ENCODE assay signal across 14 cellular contexts in the genomic region with DNA sequence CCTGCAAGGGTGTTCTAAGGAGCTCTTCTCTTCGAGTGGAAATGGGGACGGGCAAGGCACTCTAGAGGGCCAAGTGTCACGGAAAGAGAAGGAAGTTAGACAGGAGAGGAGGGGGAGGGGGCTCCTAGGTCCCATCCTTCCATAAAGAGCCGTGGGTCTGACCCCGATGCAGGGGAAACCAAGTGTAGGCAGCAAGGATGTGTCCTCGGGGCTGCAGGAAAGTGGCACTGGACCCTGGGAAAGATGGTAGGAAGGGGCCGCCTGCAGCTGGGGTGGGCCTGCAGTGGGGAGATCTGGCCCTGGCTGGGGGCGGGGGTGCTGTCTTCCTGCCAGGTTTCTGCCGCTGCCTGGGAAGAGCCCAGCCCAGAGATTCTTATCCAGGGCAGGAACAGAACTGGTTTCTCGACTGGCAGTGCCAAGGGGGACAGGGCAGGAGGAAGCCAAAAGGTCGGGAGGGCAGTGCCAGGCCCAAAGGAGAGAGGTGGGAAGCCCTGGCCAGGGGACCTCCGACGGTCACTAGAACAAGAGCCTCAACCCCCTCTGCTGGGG. TPM values are rescaled to one million over a fixed set of nuclear protein-coding genes. Genes with fewer than 3 reads are reported as not detected.
DNase-seq lines count a peak whose midpoint lies in the region; ATAC-seq and TF ChIP-seq lines count a peak whose summit lies in the region.
"Had no signal": no experiment of that assay in that cellular context is flagged by ENCODE, and none has a peak within 500 bp of the region (broad histone marks: within the 10 kb centered on the region; RNA-seq: fewer than 3 reads in every experiment).

No MANE protein-coding gene starts in this region.

- H3K23me2 ChIP-seq in H9 (ENCODE audit: insufficient read length, low read depth, low read length, poor library complexity, severe bottlenecking), result peaks cover 10% of the 10 kb centered on the region

- H4K20me1 ChIP-seq in H9 (ENCODE audit: control insufficient read depth, insufficient read depth, insufficient read length) (no peaks in the 10 kb centered on the region), mammary epithelial cell (ENCODE audit: insufficient read depth, low read length) (no peaks in the 10 kb centered on the region)

- H3K23ac ChIP-seq in H9 (ENCODE audit: insufficient read length, low read depth, low read length) (no peak overlapping the region), neuronal stem cell (ENCODE audit: low read depth, low read length, poor library complexity) (peak overlapping the region; percentile 52)

- H3K18ac ChIP-seq in H9 (ENCODE audit: insufficient read length, low read depth, low read length) (no peak overlapping the region), neuronal stem cell (ENCODE audit: low read length) (peak overlapping the region; percentile 86)

- H3K4me3 Mint-ChIP-seq in H9, result peak overlapping the region; percentile 54 to 75
- H3K4me3 Mint-ChIP-seq: activated naive CD4-positive, alpha-beta T cell treated with anti-CD3 and anti-CD28 coated beads, Interleukin-2, amount 10 ng/mL, durations not matched to agents 7 days and 5 days had no signal

- H3K9me3 ChIP-seq in H9 (ENCODE audit: control insufficient read depth, low read depth, low read length), result no peaks in the 10 kb centered on the region
- H3K9me3 ChIP-seq in mammary epithelial cell (replicated peaks; ENCODE audit: insufficient read depth, low read length), result no peaks in the 10 kb centered on the region
- H3K9me3 ChIP-seq in neuronal stem cell (replicated peaks in 1 of 2; ENCODE audit: control insufficient read depth in 2 of 2, insufficient read depth in 1 of 2, low read depth in 1 of 2, low read length in 2 of 2), result no peaks in the 10 kb centered on the region
- H3K9me3 ChIP-seq in colonic mucosa, result no peaks in the 10 kb centered on the region
- H3K9me3 ChIP-seq: neutrophil, thoracic aorta had no signal

- no peak overlapping the region for H3K56ac ChIP-seq in H9 (ENCODE audit: insufficient read length, low read depth, low read length)

- H4K91ac ChIP-seq in H9 (ENCODE audit: insufficient read length, low read depth, low read length) (no peak overlapping the region), neuronal stem cell (ENCODE audit: low read depth, low read length, poor library complexity) (peak overlapping the region; percentile 66)

- H4K8ac ChIP-seq in H9 (replicated peaks; ENCODE audit: insufficient read length, low read depth, low read length) (no peak overlapping the region), neuronal stem cell (ENCODE audit: low read depth, low read length) (no peak overlapping the region)

- H3T11ph ChIP-seq in H9 (ENCODE audit: low read length), result no peak overlapping the region

- no peaks in the 10 kb centered on the region for H3K79me2 ChIP-seq in H9 (ENCODE audit: insufficient read depth, low read length)
- H3K79me2 ChIP-seq in mammary epithelial cell (ENCODE audit: insufficient read depth, low read length), result no peaks in the 10 kb centered on the region

- no peak overlapping the region for H2BK5ac ChIP-seq in H9 (ENCODE audit: insufficient read length, low read length)
- H2BK5ac ChIP-seq in neuronal stem cell (ENCODE audit: low read length), result peak overlapping the region; percentile 63

- H3K27ac ChIP-seq in H9 (ENCODE audit: insufficient read length, low read depth, low read length) (no peak overlapping the region), mammary epithelial cell (ENCODE audit: insufficient read depth, low read depth, low read length) (no peak overlapping the region), neuronal stem cell (replicated peaks; ENCODE audit: low read length) (peak overlapping the region; percentile 71), colonic mucosa (no peak overlapping the region)
- H3K27ac ChIP-seq: dorsolateral prefrontal cortex, neutrophil, thoracic aorta had no signal

- peaks cover 57 to 69% of the 10 kb centered on the region in 2 experiments for H3K4me1 Mint-ChIP-seq in H9

- H3K36me3 ChIP-seq in mammary epithelial cell (ENCODE audit: insufficient read depth, low read length), result no peaks in the 10 kb centered on the region
- H3K36me3 ChIP-seq in neuronal stem cell (replicated peaks in 1 of 2; ENCODE audit: control insufficient read depth in 2 of 2, insufficient read depth in 2 of 2, low read length in 2 of 2), result no peaks in the 10 kb centered on the region
- no peaks in the 10 kb centered on the region for H3K36me3 ChIP-seq in colonic mucosa
- H3K36me3 ChIP-seq: neutrophil, thoracic aorta had no signal

- peak overlapping the region; percentile 82 to 96 (median 90) for H3K27ac Mint-ChIP-seq in H9
- H3K27ac Mint-ChIP-seq: activated naive CD4-positive, alpha-beta T cell treated with anti-CD3 and anti-CD28 coated beads, Interleukin-2, amount 10 ng/mL, durations not matched to agents 7 days and 5 days; CD4-positive, CD25-positive, alpha-beta regulatory T cell had no signal

- BruUV-seq in mammary epithelial cell (replicated peaks; lab: Mats Ljungman, UMichigan), result no TSS peak

- H3K4me2 ChIP-seq in H9 (ENCODE audit: insufficient read depth, insufficient read length, low read length), result peak overlapping the region; percentile 53
- H3K4me2 ChIP-seq in mammary epithelial cell (ENCODE audit: insufficient read depth, low read depth, low read length), result peak overlapping the region; percentile 53
- peak overlapping the region; percentile 51 for H3K4me2 ChIP-seq in neuronal stem cell (ENCODE audit: insufficient read depth, low read length, poor library complexity, severe bottlenecking)

- H2BK120ac ChIP-seq in H9 (ENCODE audit: low read depth, low read length, poor library complexity, severe bottlenecking) (no peak overlapping the region), neuronal stem cell (ENCODE audit: low read depth, low read length) (peak overlapping the region; percentile 98)

- H3K4me1 ChIP-seq in H9 (ENCODE audit: insufficient read depth, low read length), result peaks cover 17% of the 10 kb centered on the region; the same call in 1 of the 2 replicates
- H3K4me1 ChIP-seq in mammary epithelial cell (ENCODE audit: insufficient read depth, low read length), result peaks cover 41% of the 10 kb centered on the region
- H3K4me1 ChIP-seq in neuronal stem cell (ENCODE audit: control insufficient read depth in 2 of 2, insufficient read depth in 1 of 2, low read depth in 1 of 2, low read length in 2 of 2), result peaks cover 47 to 54% of the 10 kb centered on the region in 2 donors
- H3K4me1 ChIP-seq in colonic mucosa, result peaks cover 7% of the 10 kb centered on the region

- H3K27me3 ChIP-seq in H9 (ENCODE audit: insufficient read depth, low read length) (no peaks in the 10 kb centered on the region), mammary epithelial cell (ENCODE audit: insufficient read depth, low read length) (no peaks in the 10 kb centered on the region), neuronal stem cell (ENCODE audit: control insufficient read depth in 3 of 3, insufficient read depth in 3 of 3, low read depth in 1 of 3, low read length in 3 of 3) (peaks cover 0 to 18% (median 0%) of the 10 kb centered on the region in 3 experiments), colonic mucosa (no peaks in the 10 kb centered on the region)

- CTCF ChIA-PET in mammary epithelial cell (lab: Charles Lee; ENCODE audit: low non-redundant PET), result interaction anchor here (0.6 to 0.7 kb wide), 2 partner anchors 21 to 231 kb away, joined by 3 to 13 read pairs; no protein-coding TSS in a partner anchor

- no peak overlapping the region for H4K5ac ChIP-seq in H9 (ENCODE audit: insufficient read length, low read depth, low read length)

- H3K79me1 ChIP-seq in H9 (ENCODE audit: insufficient read depth, low read depth, low read length, poor library complexity, severe bottlenecking) (no peaks in the 10 kb centered on the region), neuronal stem cell (ENCODE audit: low read depth, low read length) (no peaks in the 10 kb centered on the region)

- H3K14ac ChIP-seq in H9 (ENCODE audit: insufficient read depth, low read length), result peak overlapping the region; percentile 48; the same call in 1 of the 2 replicates
- H3K14ac ChIP-seq in neuronal stem cell (ENCODE audit: low read length), result no peak overlapping the region

- H3K9ac ChIP-seq in H9 (ENCODE audit: extremely low read depth, insufficient read length, low read length) (no peak overlapping the region), mammary epithelial cell (ENCODE audit: insufficient read depth, low read length) (no peak overlapping the region), neuronal stem cell (ENCODE audit: low read depth, low read length, poor library complexity) (peak overlapping the region; percentile 31), colonic mucosa (ENCODE audit: low read depth in 2 of 2, low read length in 2 of 2) (no peak overlapping the region)

- H2AFZ ChIP-seq in H9 (ENCODE audit: low read length) (no peak overlapping the region), mammary epithelial cell (ENCODE audit: low read depth, low read length) (peak overlapping the region; percentile 65), neuronal stem cell (ENCODE audit: low read length) (peak overlapping the region; percentile 67)

- DNase-seq in H9 (no peak), mammary epithelial cell (peak; percentile 48), neuronal stem cell (ENCODE audit: low spot score) (no peak), NCI-H1092 treated with DMSO at 0.1 percent for 48 hours (lab: John Stamatoyannopoulos, UW) (no peak), colonic mucosa (no peak)
- DNase-seq: dorsolateral prefrontal cortex; NCI-H1930; stimulated activated CD4-positive, alpha-beta T cell treated with anti-CD3 and anti-CD28 coated beads, Interleukin-4, amount 100 ng/mL, for 4 hours had no signal

- no peak overlapping the region for H2BK15ac ChIP-seq in H9 (ENCODE audit: low read depth, low read length)
- H2BK15ac ChIP-seq in neuronal stem cell (ENCODE audit: low read length), result peak overlapping the region; percentile 92

- peaks cover 0 to 6% (median 3%) of the 10 kb centered on the region in 3 experiments; a peak in 4 of 7 replicates for H3K36me3 Mint-ChIP-seq in H9 (ENCODE audit: insufficient read depth in 1 of 3, low read depth in 3 of 3)
- H3K36me3 Mint-ChIP-seq: activated naive CD4-positive, alpha-beta T cell treated with anti-CD3 and anti-CD28 coated beads, Interleukin-2, amount 10 ng/mL, durations not matched to agents 7 days and 5 days; CD4-positive, CD25-positive, alpha-beta regulatory T cell had no signal

- in situ Hi-C loops in mammary epithelial cell (cut with MboI; ENCODE audit: low sequenced_read_pairs in 2 of 2), result loop anchor here in 1 of 2 donors (25.0 kb wide), 1 partner anchor 170 kb away; a partner anchor contains a TSS

- H2AK5ac ChIP-seq in H9 (ENCODE audit: insufficient read length, low read length) (no peak overlapping the region), neuronal stem cell (ENCODE audit: low read depth, low read length) (peak overlapping the region; percentile 99)

- H3K4ac ChIP-seq in H9 (ENCODE audit: low read depth, low read length) (no peak overlapping the region), neuronal stem cell (ENCODE audit: low read length) (peak overlapping the region; percentile 80)

- no peak overlapping the region for H3K4me3 ChIP-seq in mammary epithelial cell (replicated peaks in 1 of 3; ENCODE audit: insufficient read depth in 1 of 3, low read depth in 2 of 3, low read length in 3 of 3)
- H3K4me3 ChIP-seq in neuronal stem cell (ENCODE audit: low read length in 2 of 2), result no peak overlapping the region
- no peak overlapping the region for H3K4me3 ChIP-seq in colonic mucosa
- H3K4me3 ChIP-seq: dorsolateral prefrontal cortex, thoracic aorta had no signal

- peaks cover 0 to 5% of the 10 kb centered on the region in 2 experiments; a peak in 1 of 5 replicates for H3K9me3 Mint-ChIP-seq in H9
- H3K9me3 Mint-ChIP-seq: activated naive CD4-positive, alpha-beta T cell treated with anti-CD3 and anti-CD28 coated beads, Interleukin-2, amount 10 ng/mL, durations not matched to agents 7 days and 5 days; CD4-positive, CD25-positive, alpha-beta regulatory T cell had no signal

- dilution Hi-C loops in mammary epithelial cell (cut with HindIII; ENCODE audit: low sequenced_read_pairs), result no loop called here

- H2BK20ac ChIP-seq in H9 (ENCODE audit: low read depth, low read length, poor library complexity, severe bottlenecking), result no peak overlapping the region

- H2BK12ac ChIP-seq in H9 (ENCODE audit: insufficient read length, low read depth, low read length) (no peak overlapping the region), neuronal stem cell (ENCODE audit: low read length) (peak overlapping the region; percentile 95)

- TF ChIP-seq CTCF in H9 (conservative IDR thresholded peaks at IDR 0.05) (no peak), mammary epithelial cell (conservative IDR thresholded peaks at IDR 0.05 in 1 of 2, IDR thresholded peaks at IDR 0.05 in 1 of 2; ENCODE audit: extremely low read depth in 1 of 2, insufficient read depth in 1 of 2, low read depth in 1 of 2, low read length in 2 of 2) (no peak), colonic mucosa (IDR thresholded peaks at IDR 0.05) (no peak)

- no CpG with 5 or more reads among the region's 13 CpGs for WGBS in H9 (ENCODE audit: extremely low coverage, insufficient read length, low lambda C conversion rate)
- WGBS in mammary epithelial cell (ENCODE audit: low coverage, missing lambda C conversion rate), result 14% methylated on average over 6 of the region's 13 CpGs
- no CpG with 5 or more reads among the region's 13 CpGs for WGBS in neuronal stem cell (ENCODE audit: extremely low coverage in 2 of 2, insufficient read length in 2 of 2, insufficient replicate concordance in 1 of 2), 2 donors

- H3K27me3 Mint-ChIP-seq in H9 (ENCODE audit: low read depth), result peaks cover 13% of the 10 kb centered on the region

- no peak for ATAC-seq in GM21576 (IDR thresholded peaks at IDR 0.05; ENCODE audit: unreplicated experiment)
- ATAC-seq: activated CD4-positive, CD25-positive, alpha-beta regulatory T cell treated with anti-CD3 and anti-CD28 coated beads, Interleukin-2, amount 50 U/mL, for 24 hours had no signal

- intact Hi-C loops in mammary epithelial cell (cut with micrococcal nuclease) (no loop called here), colonic mucosa (cut with DNase I) (no loop called here)

RNA-seq across cellular contexts. Expression of a gene that starts 12.9 kb away (rescaled TPM):
- total RNA-seq in H9 (2021), result 180 and 184 TPM in 2 replicates
- 10 to 100 TPM in 1 of 2 donors, 1 to 10 TPM in 1; 7.0 to 29.5 TPM for total RNA-seq in mammary epithelial cell
- 6.2 TPM for polyA plus RNA-seq in mammary epithelial cell
- 1.3 TPM for polyA minus RNA-seq in mammary epithelial cell
- 479 TPM for polyA plus RNA-seq in neuronal stem cell (2013, experiment 1 of 2)
- polyA plus RNA-seq in neuronal stem cell (2013, experiment 2 of 2), result 474 TPM
- total RNA-seq in colonic mucosa, result 1 to 10 TPM; 1.2 to 1.4 TPM
- polyA plus RNA-seq: CD4-positive, CD25-positive, alpha-beta regulatory T cell had no signal

RNA-seq across cellular contexts. Expression of a gene that starts 15.3 kb away (rescaled TPM):
- total RNA-seq in H9 (2021) (167 and 168 TPM in 2 replicates), mammary epithelial cell (10 to 100 TPM in 1 of 2 donors, under 1 TPM in 1; 0.07 to 49.0 TPM), colonic mucosa (1 to 10 TPM; 5.3 to 8.1 TPM)
- 0.06 TPM for polyA plus RNA-seq in mammary epithelial cell
- not detected for polyA minus RNA-seq in mammary epithelial cell
- 150 TPM for polyA plus RNA-seq in neuronal stem cell (2013, experiment 1 of 2)
- 143 TPM for polyA plus RNA-seq in neuronal stem cell (2013, experiment 2 of 2)
- polyA plus RNA-seq: CD4-positive, CD25-positive, alpha-beta regulatory T cell had no signal

RNA-seq across cellular contexts. Expression of a gene that starts 35.8 kb away (rescaled TPM):
- 24.4 and 26.2 TPM in 2 replicates for total RNA-seq in H9 (2021)
- 10 to 100 TPM in 1 of 2 donors, 1 to 10 TPM in 1; 9.3 to 24.3 TPM for total RNA-seq in mammary epithelial cell
- polyA plus RNA-seq in mammary epithelial cell, result 10.5 TPM
- 19.3 TPM for polyA minus RNA-seq in mammary epithelial cell
- 48.9 TPM for polyA plus RNA-seq in neuronal stem cell (2013, experiment 1 of 2)
- 45.3 TPM for polyA plus RNA-seq in neuronal stem cell (2013, experiment 2 of 2)
- 10 to 100 TPM; 31.3 to 51.9 TPM for total RNA-seq in colonic mucosa

RNA-seq across cellular contexts. Expression of a gene that starts 36.1 kb away (rescaled TPM):
- total RNA-seq in H9 (2021) (52.4 and 57.6 TPM in 2 replicates), mammary epithelial cell (10 to 100 TPM; 27.0 to 42.7 TPM), colonic mucosa (10 to 100 TPM; 23.4 to 30.0 TPM)
- 62.3 TPM for polyA plus RNA-seq in mammary epithelial cell
- 33.3 TPM for polyA minus RNA-seq in mammary epithelial cell
- 32.9 TPM for polyA plus RNA-seq in neuronal stem cell (2013, experiment 1 of 2)
- polyA plus RNA-seq in neuronal stem cell (2013, experiment 2 of 2), result 33.3 TPM

RNA-seq across cellular contexts. Expression of a gene that starts 48.4 kb away (rescaled TPM):
- 27.3 and 29.0 TPM in 2 replicates for total RNA-seq in H9 (2021)
- total RNA-seq in mammary epithelial cell, result 10 to 100 TPM; 25.0 to 86.1 TPM
- polyA plus RNA-seq in mammary epithelial cell, result 121 TPM
- 34.3 TPM for polyA minus RNA-seq in mammary epithelial cell
- polyA plus RNA-seq in neuronal stem cell (2013, experiment 1 of 2), result 31.9 TPM
- polyA plus RNA-seq in neuronal stem cell (2013, experiment 2 of 2), result 30.3 TPM
- total RNA-seq in colonic mucosa, result 10 to 100 TPM; 39.1 to 86.7 TPM
